Comparison of ENCODE assay signal across 8 cellular contexts in the genomic region with DNA sequence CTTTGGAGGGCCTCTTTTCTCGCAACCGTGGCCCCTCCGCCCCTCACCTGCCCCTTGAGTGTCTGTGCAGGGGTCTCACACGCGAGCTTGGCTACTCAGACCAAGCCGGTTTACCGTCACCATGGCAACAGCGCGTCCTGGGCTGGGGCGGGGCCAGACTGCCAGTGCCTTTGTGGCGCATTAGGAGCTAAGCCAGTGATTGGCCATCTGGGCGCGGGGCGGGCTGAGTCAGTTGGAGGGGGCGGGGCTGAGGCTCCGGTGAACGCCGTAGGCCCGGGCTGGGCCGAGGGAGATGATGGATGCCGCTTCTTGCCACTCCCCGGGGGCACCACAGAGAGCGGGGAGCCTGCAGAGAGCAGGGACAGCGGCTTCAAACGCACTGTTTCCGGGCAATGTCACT. TPM values are rescaled to one million over a fixed set of nuclear protein-coding genes. Genes with fewer than 3 reads are reported as not detected.
DNase-seq lines count a peak whose midpoint lies in the region; ATAC-seq, FAIRE-seq and TF ChIP-seq lines count a peak whose summit lies in the region.

No MANE protein-coding gene starts in this region.

- no peak for TF ChIP-seq POLR2A in GM12892 (IDR thresholded peaks at IDR 0.05; ENCODE audit: low read depth, low read length)

- H3K4me1 ChIP-seq in skeletal muscle tissue (ENCODE audit: control insufficient read depth in 3 of 3, insufficient read depth in 3 of 3, low read length in 3 of 3) = peaks cover 2 to 8% (median 3%) of the 10 kb centered on the region in 3 donors

- H3K36me3 Mint-ChIP-seq in immature natural killer cell = no peaks in the 10 kb centered on the region

- H3K27ac Mint-ChIP-seq in immature natural killer cell = peak overlapping the region in 2 of 6 donors; percentile 24 to 49

- no peak overlapping the region for H3K27ac ChIP-seq in skeletal muscle tissue (ENCODE audit: low read depth, low read length)

- H3K36me3 ChIP-seq in skeletal muscle tissue (ENCODE audit: control insufficient read depth in 3 of 3, insufficient read depth in 3 of 3, low read length in 3 of 3) = no peaks in the 10 kb centered on the region

- H3K9me3 ChIP-seq in skeletal muscle tissue (ENCODE audit: control insufficient read depth in 3 of 3, low read length in 3 of 3) = no peaks in the 10 kb centered on the region

- ATAC-seq in HG03521 (IDR thresholded peaks at IDR 0.05; ENCODE audit: unreplicated experiment) = peak; percentile 84
- ATAC-seq in HG03108 (IDR thresholded peaks at IDR 0.05; ENCODE audit: unreplicated experiment) = no peak

- DNase-seq in GM12892 (ENCODE audit: insufficient read length) (peak; percentile 43), choroid plexus epithelial cell (ENCODE audit: low read depth) (peak; percentile 85), immature natural killer cell (peak; percentile 72 to 78 (median 72)), SHP77 (lab: John Stamatoyannopoulos, UW) (no peak)
- DNase-seq in activated CD4-positive, alpha-beta T cell treated with anti-CD3 and anti-CD28 coated beads, Interleukin-2, amount 50 U/mL, for 24 hours (ENCODE audit: low read depth in 1 of 2, low spot score in 1 of 2) = peak; percentile 49 to 79

- TF ChIP-seq CTCF in choroid plexus epithelial cell (conservative IDR thresholded peaks at IDR 0.05; ENCODE audit: low read depth, low read length) = no peak

- no peak overlapping the region for H3K9ac ChIP-seq in skeletal muscle tissue (ENCODE audit: low read depth in 1 of 3, low read length in 3 of 3)

- H3K4me1 Mint-ChIP-seq in immature natural killer cell = peaks cover 10 to 16% of the 10 kb centered on the region in 2 donors

- no peak for FAIRE-seq in GM12892 (lab: Jason Lieb, UNC)

- H3K9me3 Mint-ChIP-seq in immature natural killer cell = no peaks in the 10 kb centered on the region

- peaks cover 0 to 12% (median 11%) of the 10 kb centered on the region in 3 donors for H3K27me3 ChIP-seq in skeletal muscle tissue (ENCODE audit: control insufficient read depth in 3 of 3, insufficient read depth in 3 of 3, low read length in 3 of 3)

- H3K4me3 Mint-ChIP-seq in immature natural killer cell = peak overlapping the region in 4 of 5 donors; percentile 49 to 64 (median 56)

- peaks cover 3 to 12% (median 4%) of the 10 kb centered on the region in 3 donors for H3K27me3 Mint-ChIP-seq in immature natural killer cell (ENCODE audit: low read depth in 3 of 3)

- H3K4me3 ChIP-seq in choroid plexus epithelial cell (ENCODE audit: low read depth, low read length) = peak overlapping the region; percentile 47
- peak overlapping the region in 2 of 3 donors; percentile 52 to 69 for H3K4me3 ChIP-seq in skeletal muscle tissue (ENCODE audit: low read length in 3 of 3)

RNA-seq across cellular contexts. Expression of a gene that starts 48.7 kb away (rescaled TPM):
- polyA plus RNA-seq in GM12892 (2012; ENCODE audit: missing spikeins) = not detected
- not detected for polyA plus RNA-seq in immature natural killer cell
- not detected for total RNA-seq in skeletal muscle tissue

RNA-seq across cellular contexts. Expression of a gene that starts 55.9 kb away (rescaled TPM):
- polyA plus RNA-seq in GM12892 (2012; ENCODE audit: missing spikeins) = 0.11 TPM
- 10 to 100 TPM in 1 of 3 donors, 1 to 10 TPM in 2; 4.4 to 11.6 (median 5.6) TPM for polyA plus RNA-seq in immature natural killer cell
- under 0.01 TPM for total RNA-seq in skeletal muscle tissue

Comparison
In these comparisons a context has a peak if more than half of its experiments do, and no peak if none do; other contexts are left out.
1. DNase-seq: peak in GM12892 (single experiment), activated CD4-positive, alpha-beta T cell treated with anti-CD3 and anti-CD28 coated beads, Interleukin-2, amount 50 U/mL, for 24 hours (2 of 2), choroid plexus epithelial cell (single experiment) and immature natural killer cell (3 of 3); none in SHP77 (0 of 2).